ENCODE assay signal across 8 cellular contexts in genomic region chr2:61993422-61994024, GRCh38.
DNase-seq lines count a peak whose midpoint lies in the region; ATAC-seq, FAIRE-seq and TF ChIP-seq lines count a peak whose summit lies in the region.

No MANE protein-coding gene starts in this region.

- intact Hi-C loops in ovary (cut with DNase I): loop anchor here in 1 of 4 donors (5.0 kb wide), 1 partner anchor 419 kb away; no protein-coding TSS in a partner anchor

- no peaks in the 10 kb centered on the region for H3K79me2 ChIP-seq in SU-DHL-6 (ENCODE audit: insufficient read depth, low read length)

- POLR2A ChIA-PET in A549 (lab: Yijun Ruan, JAX): no interaction called here

- H3K27me3 ChIP-seq in SU-DHL-6 (ENCODE audit: low read length) (no peaks in the 10 kb centered on the region), ovary (no peaks in the 10 kb centered on the region)

- H3K4me3 ChIP-seq in A549: no peak overlapping the region
- no peak overlapping the region for H3K4me3 ChIP-seq in SU-DHL-6 (ENCODE audit: insufficient read depth, low read length, poor library complexity, severe bottlenecking)
- no peak overlapping the region for H3K4me3 ChIP-seq in fibroblast of mammary gland (ENCODE audit: control insufficient read depth, low read depth, low read length)
- no peak overlapping the region for H3K4me3 ChIP-seq in ovary

- H3F3A ChIP-seq in SU-DHL-6 (ENCODE audit: insufficient read depth): no peaks in the 10 kb centered on the region

- 65% methylated on average over 3 of the region's 3 CpGs for WGBS in A549 (ENCODE audit: missing lambda C conversion rate)
- WGBS in ovary, 3 donors: 75 to 80% (median 76%) methylated on average over 3 of the region's 3 CpGs

- H3K36me3 ChIP-seq in SU-DHL-6 (ENCODE audit: low read length): no peaks in the 10 kb centered on the region
- no peaks in the 10 kb centered on the region for H3K36me3 ChIP-seq in ovary

- TF ChIP-seq POLR2A in A549 (IDR thresholded peaks at IDR 0.05; ENCODE audit: low read length) (no peak), ovary (IDR thresholded peaks at IDR 0.05) (no peak)

- ATAC-seq in A549: peak; percentile 70 to 88; a peak in 4 of 6 replicates
- no peak for ATAC-seq in HG02938 (IDR thresholded peaks at IDR 0.05; ENCODE audit: unreplicated experiment)

- H3K9me2 ChIP-seq in SU-DHL-6 (replicated peaks; ENCODE audit: insufficient read depth, low read length): no peaks in the 10 kb centered on the region

- DNase-seq in A549 (ENCODE audit: low read depth in 1 of 2, low spot score in 1 of 2) (peak; percentile 31 to 67), GM03348 (ENCODE audit: low spot score) (peak; percentile 65), M059J (ENCODE audit: low read depth) (peak; percentile 52), fibroblast of mammary gland (ENCODE audit: low read depth) (peak; percentile 68), ovary (no peak), activated gamma-delta T cell treated with Interleukin-2 at 50 U/mL for 16 hours (no peak)

- H3K4me1 ChIP-seq in A549 (peaks cover 6% of the 10 kb centered on the region; the same call in 2 of the 3 replicates), ovary (ENCODE audit: insufficient read depth) (peaks cover 2% of the 10 kb centered on the region)

- H3K9ac ChIP-seq in SU-DHL-6 (ENCODE audit: low read length): no peak overlapping the region

- H3K9me3 ChIP-seq in A549: no peaks in the 10 kb centered on the region
- no peaks in the 10 kb centered on the region for H3K9me3 ChIP-seq in SU-DHL-6 (ENCODE audit: insufficient read depth, low read length)
- no peaks in the 10 kb centered on the region for H3K9me3 ChIP-seq in ovary

- H2AFZ ChIP-seq in SU-DHL-6 (ENCODE audit: low read depth, low read length, severe bottlenecking): no peak overlapping the region

- CTCF ChIA-PET in A549 (lab: Yijun Ruan, JAX): interaction anchor here (0.6 to 4.2 kb wide), 39 partner anchors 8 to 784 kb away, joined by 3 to 127 read pairs (median 3); no protein-coding TSS in a partner anchor

- TF ChIP-seq RAD21 in A549 (conservative IDR thresholded peaks at IDR 0.05 in 1 of 2, IDR thresholded peaks at IDR 0.05 in 1 of 2): peak; percentile 91 to 92

- no peak overlapping the region for H3K27ac ChIP-seq in A549
- H3K27ac ChIP-seq in SU-DHL-6 (ENCODE audit: low read depth, low read length): no peak overlapping the region
- H3K27ac ChIP-seq in ovary: no peak overlapping the region

- no peak for FAIRE-seq in A549 (lab: Jason Lieb, UNC)

- TF ChIP-seq EP300 in A549 (IDR thresholded peaks at IDR 0.05) (no peak), ovary (IDR thresholded peaks at IDR 0.05) (no peak)

- no peak overlapping the region for H3K4me2 ChIP-seq in A549
- H3K4me2 ChIP-seq in SU-DHL-6 (ENCODE audit: low read depth, low read length, poor library complexity, severe bottlenecking): no peak overlapping the region

- peaks cover 5% of the 10 kb centered on the region for H4K20me1 ChIP-seq in SU-DHL-6 (ENCODE audit: low read depth, low read length)

- peak; percentile 91 for TF ChIP-seq CTCF in A549 (IDR thresholded peaks at IDR 0.05)
- peak; percentile 60 for TF ChIP-seq CTCF in SU-DHL-6 (IDR thresholded peaks at IDR 0.05; ENCODE audit: insufficient read depth, low read length, poor library complexity, severe bottlenecking)
- peak; percentile 77 for TF ChIP-seq CTCF in fibroblast of mammary gland (conservative IDR thresholded peaks at IDR 0.05; ENCODE audit: control insufficient read depth, insufficient read depth, low read depth, low read length)
- peak in 2 of 3 donors; percentile 33 for TF ChIP-seq CTCF in ovary (IDR thresholded peaks at IDR 0.05)

TF ChIP-seq in A549, 52 proteins besides CTCF, POLR2A, EP300 and RAD21:
- TF ChIP-seq SMC3 (IDR thresholded peaks at IDR 0.05) (peak; percentile 83), NFE2L2 (conservative IDR thresholded peaks at IDR 0.05; ENCODE audit: low read length) (no peak)
TF ChIP-seq in A549: peak in this region for 1.

Comparison
In these comparisons a context has a peak if more than half of its experiments do, and no peak if none do; other contexts are left out.
1. DNase-seq: peak in A549 (2 of 2), GM03348 (single experiment), M059J (single experiment) and fibroblast of mammary gland (single experiment); none in ovary (0 of 5) and activated gamma-delta T cell treated with Interleukin-2 at 50 U/mL for 16 hours (single experiment).
2. CTCF ChIP-seq: peak in every context shown above with its lines; median percentile 91 in A549; 77 in fibroblast of mammary gland; 60 in SU-DHL-6; 33 in ovary.